In the genomic region with DNA sequence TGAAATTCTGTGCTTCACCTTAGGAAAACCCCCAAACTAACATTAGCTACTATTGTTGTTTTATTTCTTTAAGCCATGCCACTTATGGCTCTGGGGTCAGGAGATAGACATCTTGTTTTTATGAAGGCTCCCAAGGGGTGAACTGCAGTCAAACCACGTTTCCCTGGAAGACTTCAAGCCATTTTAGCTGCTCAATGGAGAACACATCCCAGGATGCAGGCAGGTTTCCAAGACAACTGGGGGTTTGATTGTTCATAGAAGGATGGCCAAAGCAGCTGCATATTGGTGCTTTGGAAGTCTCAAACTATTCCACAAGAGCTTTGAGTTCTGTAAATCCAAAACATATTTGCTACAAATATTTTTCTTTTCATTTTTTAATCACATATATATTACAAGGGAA, we compare ENCODE assay signal across 27 cellular contexts.
"Had no signal": no experiment of that assay in that cellular context is flagged by ENCODE, and none has a peak within 500 bp of the region (broad histone marks: within the 10 kb centered on the region; RNA-seq: fewer than 3 reads in every experiment).

No MANE protein-coding gene starts in this region.

- H3K27me3 ChIP-seq: adrenal gland, body of pancreas, esophagus muscularis mucosa had no signal

- H3K9me3 ChIP-seq: adrenal gland, body of pancreas, esophagus muscularis mucosa had no signal

- DNase-seq: activated CD4-positive, alpha-beta memory T cell treated with anti-CD3 and anti-CD28 coated beads for 36 hours; activated CD4-positive, alpha-beta T cell treated with anti-CD3 and anti-CD28 coated beads for 36 hours; activated CD4-positive, alpha-beta T cell treated with anti-CD3 and anti-CD28 coated beads, Interleukin-2, amount 10 ng/mL, durations not matched to agents 24 days and 14 days; activated CD4-positive, CD25-positive, alpha-beta regulatory T cell; activated CD4-positive, CD25-positive, alpha-beta regulatory T cell treated with anti-CD3 and anti-CD28 coated beads, Interleukin-2, amount 50 U/mL, for 72 hours; activated CD8-positive, alpha-beta memory T cell treated with anti-CD3 and anti-CD28 coated beads, Interleukin-2, amount 10 ng/mL, durations not matched to agents 7 days and 5 days; activated CD8-positive, alpha-beta memory T cell treated with anti-CD3 and anti-CD28 coated beads, Interleukin-2, amount 50 U/mL, for 4 hours; activated CD8-positive, alpha-beta T cell treated with anti-CD3 and anti-CD28 coated beads, Interleukin-2, amount 10 ng/mL, durations not matched to agents 7 days and 5 days; activated effector memory CD4-positive, alpha-beta T cell treated with anti-CD3 and anti-CD28 coated beads, Interleukin-2, amount 50 U/mL, for 16 hours; activated naive CD4-positive, alpha-beta T cell treated with anti-CD3 and anti-CD28 coated beads for 36 hours; activated naive CD8-positive, alpha-beta T cell treated with anti-CD3 and anti-CD28 coated beads for 36 hours; activated naive CD8-positive, alpha-beta T cell treated with anti-CD3 and anti-CD28 coated beads, Interleukin-2, amount 50 U/mL, for 24 hours; activated T-cell treated with anti-CD3 and anti-CD28 coated beads, Interleukin-2, amount 50 U/mL, for 1 hour; activated T-cell treated with anti-CD3 and anti-CD28 coated beads, Interleukin-2, amount 50 U/mL, for 48 hours; adrenal gland; amygdala; aorta; body of pancreas; caudate nucleus; cortex of kidney; dermis blood vessel endothelial cell; effector CD4-positive, alpha-beta T cell; effector memory CD8-positive, alpha-beta T cell; erythroblast; foreskin fibroblast; T-helper 2 cell had no signal

- H3K4me1 ChIP-seq: adrenal gland, body of pancreas had no signal

- H3K4me3 ChIP-seq: adrenal gland, body of pancreas, esophagus muscularis mucosa had no signal

- ATAC-seq: activated CD4-positive, alpha-beta T cell treated with anti-CD3 and anti-CD28 coated beads for 36 hours; activated CD8-positive, alpha-beta memory T cell treated with anti-CD3 and anti-CD28 coated beads, Interleukin-2, amount 10 ng/mL, durations not matched to agents 7 days and 5 days; activated CD8-positive, alpha-beta T cell treated with anti-CD3 and anti-CD28 coated beads, Interleukin-2, amount 10 ng/mL, durations not matched to agents 7 days and 5 days; activated naive CD8-positive, alpha-beta T cell treated with anti-CD3 and anti-CD28 coated beads, Interleukin-2, amount 50 U/mL, for 24 hours; body of pancreas; effector memory CD8-positive, alpha-beta T cell had no signal

- H3K27ac ChIP-seq: adrenal gland, body of pancreas, esophagus muscularis mucosa had no signal

- H3K36me3 ChIP-seq: adrenal gland, esophagus muscularis mucosa had no signal
